ENCODE assay signal across 22 cellular contexts in genomic region chr22:48499456-48500425, GRCh38.
"Had no signal": no experiment of that assay in that cellular context is flagged by ENCODE, and none has a peak within 500 bp of the region (broad histone marks: within the 10 kb centered on the region; RNA-seq: fewer than 3 reads in every experiment).

No MANE protein-coding gene starts in this region.

- H3K4me2 ChIP-seq: neural progenitor cell had no signal

- DNase-seq: activated CD4-positive, alpha-beta T cell treated with anti-CD3 and anti-CD28 coated beads for 1 hour; activated CD4-positive, alpha-beta T cell treated with anti-CD3 and anti-CD28 coated beads, Interleukin-2, amount 50 U/mL, for 4 hours; activated naive CD8-positive, alpha-beta T cell treated with anti-CD3 and anti-CD28 coated beads for 36 hours; body of pancreas; central memory CD4-positive, alpha-beta T cell; colonic mucosa; foreskin keratinocyte; glutamatergic neuron; hippocampal formation; naive thymus-derived CD4-positive, alpha-beta T cell; stimulated activated CD4-positive, alpha-beta T cell treated with anti-CD3 and anti-CD28 coated beads, Interleukin-15, amount 100 ng/mL, for 24 hours; stimulated activated CD4-positive, alpha-beta T cell treated with anti-CD3 and anti-CD28 coated beads, Interleukin-2, amount 100 ng/mL, for 48 hours; SW 1271; T-helper 2 cell had no signal

- H3K9me3 Mint-ChIP-seq: activated naive CD8-positive, alpha-beta T cell treated with anti-CD3 and anti-CD28 coated beads for 36 hours; activated T-helper 1 cell treated with anti-CD3 and anti-CD28 coated beads, Interleukin-12 subunit alpha, Interleukin-12 subunit beta, Interleukin-2, Interleukin-4 antibody, amounts not matched to agents 30 ng/mL and 10 ng/mL and 1 ng/mL, durations not matched to agents 14 hours and 24 hours and 36 hours; memory B cell; neural progenitor cell; stimulated activated naive CD8-positive, alpha-beta T cell treated with anti-CD3 and anti-CD28 coated beads, Interleukin-15, Interleukin-2, amounts not matched to agents 100 ng/mL and 50 ng/mL, for 24 hours had no signal

- H3K9me3 ChIP-seq: body of pancreas, colonic mucosa, prostate gland, right atrium auricular region had no signal

- H3K4me3 ChIP-seq: body of pancreas, colonic mucosa, neural progenitor cell, prostate gland, right atrium auricular region had no signal

- H3K4me3 Mint-ChIP-seq: activated naive CD8-positive, alpha-beta T cell treated with anti-CD3 and anti-CD28 coated beads for 36 hours; activated T-helper 1 cell treated with anti-CD3 and anti-CD28 coated beads, Interleukin-12 subunit alpha, Interleukin-12 subunit beta, Interleukin-2, Interleukin-4 antibody, amounts not matched to agents 30 ng/mL and 10 ng/mL and 1 ng/mL, durations not matched to agents 14 hours and 24 hours and 36 hours; memory B cell; naive thymus-derived CD4-positive, alpha-beta T cell; stimulated activated naive CD8-positive, alpha-beta T cell treated with anti-CD3 and anti-CD28 coated beads, Interleukin-15, Interleukin-2, amounts not matched to agents 100 ng/mL and 50 ng/mL, for 24 hours had no signal

- H3K27ac Mint-ChIP-seq: activated naive CD8-positive, alpha-beta T cell treated with anti-CD3 and anti-CD28 coated beads for 36 hours; activated T-helper 1 cell treated with anti-CD3 and anti-CD28 coated beads, Interleukin-12 subunit alpha, Interleukin-12 subunit beta, Interleukin-2, Interleukin-4 antibody, amounts not matched to agents 30 ng/mL and 10 ng/mL and 1 ng/mL, durations not matched to agents 14 hours and 24 hours and 36 hours; memory B cell; naive thymus-derived CD4-positive, alpha-beta T cell; neural progenitor cell; stimulated activated naive CD8-positive, alpha-beta T cell treated with anti-CD3 and anti-CD28 coated beads, Interleukin-15, Interleukin-2, amounts not matched to agents 100 ng/mL and 50 ng/mL, for 24 hours had no signal

- H3K27me3 Mint-ChIP-seq: stimulated activated naive CD8-positive, alpha-beta T cell treated with anti-CD3 and anti-CD28 coated beads, Interleukin-15, Interleukin-2, amounts not matched to agents 100 ng/mL and 50 ng/mL, for 24 hours had no signal

- H3K4me1 Mint-ChIP-seq: activated naive CD8-positive, alpha-beta T cell treated with anti-CD3 and anti-CD28 coated beads for 36 hours; memory B cell; naive thymus-derived CD4-positive, alpha-beta T cell had no signal

- H3K4me1 ChIP-seq: body of pancreas, colonic mucosa, foreskin keratinocyte, prostate gland, right atrium auricular region had no signal

- H3K36me3 ChIP-seq: colonic mucosa, neural progenitor cell, prostate gland, right atrium auricular region had no signal

- H3K27me3 ChIP-seq: body of pancreas, colonic mucosa, foreskin keratinocyte, neural progenitor cell, right atrium auricular region had no signal

- ATAC-seq: body of pancreas; foreskin keratinocyte; left lobe of liver; naive thymus-derived CD4-positive, alpha-beta T cell had no signal

- H2AFZ ChIP-seq: neural progenitor cell had no signal

- H3K36me3 Mint-ChIP-seq: activated naive CD8-positive, alpha-beta T cell treated with anti-CD3 and anti-CD28 coated beads for 36 hours; memory B cell; naive thymus-derived CD4-positive, alpha-beta T cell; neural progenitor cell had no signal

- H3K9ac ChIP-seq: neural progenitor cell had no signal

- H3K27ac ChIP-seq: body of pancreas, colonic mucosa, foreskin keratinocyte, neural progenitor cell, prostate gland, right atrium auricular region, VCaP had no signal
